Comparison of ENCODE assay signal across 27 cellular contexts in the genomic region with DNA sequence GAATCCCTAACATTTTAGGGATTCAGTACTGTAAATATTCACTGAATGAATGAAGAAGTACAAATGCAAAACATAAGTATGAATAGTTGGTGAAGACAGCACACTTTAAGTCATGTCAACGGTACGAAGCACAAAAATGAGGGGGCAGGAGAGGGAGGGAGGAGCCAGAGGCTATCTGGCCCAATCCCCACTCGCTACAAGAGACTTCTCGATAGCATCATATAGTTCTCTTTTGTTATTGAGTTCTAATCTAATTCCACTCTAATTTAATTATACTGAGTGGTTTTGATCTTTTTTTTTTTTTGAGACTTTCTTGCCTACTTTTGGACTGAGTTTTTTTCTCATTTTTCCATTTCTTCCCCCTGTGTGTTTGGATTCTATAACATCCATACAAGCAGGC.
"Had no signal": no experiment of that assay in that cellular context is flagged by ENCODE, and none has a peak within 500 bp of the region (broad histone marks: within the 10 kb centered on the region; RNA-seq: fewer than 3 reads in every experiment).

No MANE protein-coding gene starts in this region.

- H3K27me3 Mint-ChIP-seq: naive thymus-derived CD8-positive, alpha-beta T cell; stimulated activated memory B cell treated with anti-CD40 and anti-IgM and Interleukin-4, amounts not matched to agents 10 μg/mL and 1 μg/mL and 100 μg/mL, for 72 hours; type B pancreatic cell had no signal

- H3K27ac Mint-ChIP-seq: effector memory CD8-positive, alpha-beta T cell; naive thymus-derived CD8-positive, alpha-beta T cell; stimulated activated memory B cell treated with anti-CD40 and anti-IgM and Interleukin-4, amounts not matched to agents 10 μg/mL and 1 μg/mL and 100 μg/mL, for 72 hours; type B pancreatic cell had no signal

- H3K9me3 Mint-ChIP-seq: effector memory CD8-positive, alpha-beta T cell; stimulated activated memory B cell treated with anti-CD40 and anti-IgM and Interleukin-4, amounts not matched to agents 10 μg/mL and 1 μg/mL and 100 μg/mL, for 72 hours; type B pancreatic cell had no signal

- H3K27me3 ChIP-seq: esophagus squamous epithelium, heart right ventricle, left lung, ovary, right atrium auricular region, testis, tibial artery had no signal

- H3K9me3 ChIP-seq: esophagus squamous epithelium, heart right ventricle, left lung, ovary, right atrium auricular region, testis, tibial artery had no signal

- H3K4me3 Mint-ChIP-seq: effector memory CD8-positive, alpha-beta T cell; naive thymus-derived CD8-positive, alpha-beta T cell; stimulated activated memory B cell treated with anti-CD40 and anti-IgM and Interleukin-4, amounts not matched to agents 10 μg/mL and 1 μg/mL and 100 μg/mL, for 72 hours; type B pancreatic cell had no signal

- H3K27ac ChIP-seq: esophagus squamous epithelium, heart right ventricle, left lung, ovary, right atrium auricular region, testis, tibial artery had no signal

- H3K36me3 ChIP-seq: esophagus squamous epithelium, heart right ventricle, left lung, ovary, right atrium auricular region, tibial artery had no signal

- H3K4me3 ChIP-seq: esophagus squamous epithelium, heart right ventricle, left lung, ovary, right atrium auricular region, testis, tibial artery had no signal

- FAIRE-seq: endometrium, islet of Langerhans had no signal

- H3K36me3 Mint-ChIP-seq: naive thymus-derived CD8-positive, alpha-beta T cell; type B pancreatic cell had no signal

- DNase-seq: cortex of kidney; effector memory CD8-positive, alpha-beta T cell; erythroblast; esophagus squamous epithelium; foreskin melanocyte; glutamatergic neuron; heart right ventricle; hippocampal formation; left cardiac atrium; left lung; mesendoderm; midbrain; naive thymus-derived CD8-positive, alpha-beta T cell; occipital lobe; ovary; posterior cingulate gyrus; stimulated activated CD4-positive, alpha-beta T cell treated with anti-CD3 and anti-CD28 coated beads, Interleukin-4, amount 100 ng/mL, for 4 hours; stimulated activated naive CD8-positive, alpha-beta T cell treated with anti-CD3 and anti-CD28 coated beads, Interleukin-15, Interleukin-2, amounts not matched to agents 100 U/mL and 50 U/mL, for 24 hours; substantia nigra; testis; tibial artery had no signal

- ATAC-seq: effector memory CD8-positive, alpha-beta T cell; heart right ventricle; left cardiac atrium; left lung; naive thymus-derived CD8-positive, alpha-beta T cell; sciatic nerve; stimulated activated memory B cell treated with anti-CD40 and anti-IgM and Interleukin-4, amounts not matched to agents 10 μg/mL and 1 μg/mL and 100 μg/mL, for 72 hours; stimulated activated naive CD8-positive, alpha-beta T cell treated with anti-CD3 and anti-CD28 coated beads, Interleukin-15, Interleukin-2, amounts not matched to agents 100 U/mL and 50 U/mL, for 24 hours had no signal
